9 cellular contexts compared by ENCODE assay signal in the genomic region with DNA sequence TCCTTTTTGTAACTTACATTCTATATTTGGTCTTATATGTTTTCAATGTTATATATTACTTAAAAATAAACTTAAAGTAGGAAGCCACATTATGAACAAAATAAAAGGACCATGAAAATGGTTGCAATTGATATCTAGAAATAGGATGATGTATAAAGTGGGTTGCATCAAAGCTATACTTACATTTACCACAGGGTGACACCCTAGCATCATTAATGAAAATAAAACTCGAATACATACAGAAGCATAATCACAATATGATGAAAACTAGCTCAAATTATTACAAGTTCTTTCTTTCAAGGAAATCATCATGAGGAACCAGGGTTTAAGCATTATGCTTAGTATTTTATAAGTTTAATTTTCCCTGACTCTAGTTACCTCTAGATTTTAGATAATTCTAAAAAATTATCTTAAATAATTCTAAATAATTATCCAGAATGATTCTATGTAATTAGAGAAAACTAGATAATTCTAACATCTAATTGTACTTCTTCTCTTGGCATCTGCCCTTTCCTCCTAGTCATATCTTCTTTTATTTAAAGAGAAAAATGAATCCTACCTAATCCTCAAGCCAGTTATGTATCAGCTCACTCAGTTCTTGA. TPM values are rescaled to one million over a fixed set of nuclear protein-coding genes. Genes with fewer than 3 reads are reported as not detected.
DNase-seq lines count a peak whose midpoint lies in the region; FAIRE-seq and TF ChIP-seq lines count a peak whose summit lies in the region.
"Had no signal": no experiment of that assay in that cellular context is flagged by ENCODE, and none has a peak within 500 bp of the region (broad histone marks: within the 10 kb centered on the region; RNA-seq: fewer than 3 reads in every experiment).

No MANE protein-coding gene starts in this region.

- no peaks in the 10 kb centered on the region for H3K79me2 ChIP-seq in hepatocyte

- in situ Hi-C loops in KBM-7 (cut with MboI; ENCODE audit: low pct_unique_long_range_greater_than_20kb, low sequenced_read_pairs) = loop anchor here (25.0 kb wide), 1 partner anchor 416 kb away; the partner anchor contains the start of gene TAS2R42

- H2AFZ ChIP-seq in hepatocyte = no peak overlapping the region

- peak; percentile 83 for FAIRE-seq in D721Med (lab: Jason Lieb, UNC)

- H3K4me1 ChIP-seq in hepatocyte (ENCODE audit: insufficient read depth) (no peaks in the 10 kb centered on the region), tibial artery (no peaks in the 10 kb centered on the region)

- TF ChIP-seq CTCF in D721Med (IDR thresholded peaks at IDR 0.05; ENCODE audit: insufficient read depth, missing control alignments) (peak; percentile 81), WI38 (IDR thresholded peaks at IDR 0.05; ENCODE audit: low read depth, low read length) (peak; percentile 14; the same call in 1 of the 2 replicates), hepatocyte (IDR thresholded peaks at IDR 0.05; ENCODE audit: poor library complexity) (peak; percentile 80), tibial artery (IDR thresholded peaks at IDR 0.05) (peak; percentile 54 to 75)

- intact Hi-C loops in tibial artery (cut with DNase I; ENCODE audit: low total_unique reads) = loop anchor here (5.0 to 10.0 kb wide), 2 partner anchors 431 to 714 kb away; no protein-coding TSS in a partner anchor
- intact Hi-C loops in posterior cingulate gyrus (cut with DNase I) = loop anchor here (2.0 kb wide), 1 partner anchor 430 kb away; no protein-coding TSS in a partner anchor

- H3K4me2 ChIP-seq in hepatocyte = no peak overlapping the region

- no peak overlapping the region for H3K4me3 ChIP-seq in WI38 (ENCODE audit: low read depth, low read length)
- no peak overlapping the region for H3K4me3 ChIP-seq in hepatocyte
- no peak overlapping the region for H3K4me3 ChIP-seq in tibial artery

- no peaks in the 10 kb centered on the region for H3K36me3 ChIP-seq in hepatocyte (replicated peaks; ENCODE audit: insufficient read depth, low read depth)
- H3K36me3 ChIP-seq in tibial artery = no peaks in the 10 kb centered on the region

- WGBS in hepatocyte (ENCODE audit: low lambda C conversion rate, missing lambda C conversion rate) = 16% methylated on average over 1 of the region's 1 CpG

- H4K20me1 ChIP-seq in hepatocyte (ENCODE audit: insufficient read depth, poor library complexity, severe bottlenecking) = no peaks in the 10 kb centered on the region

- no peak for DNase-seq in D721Med (ENCODE audit: insufficient read length, low spot score)
- DNase-seq in KBM-7 = peak; percentile 52
- DNase-seq in hepatocyte (ENCODE audit: low spot score) = peak; percentile 32
- no peak for DNase-seq in tibial artery
- DNase-seq in SHP77 treated with DMSO at 0.1 percent for 48 hours (lab: John Stamatoyannopoulos, UW) = no peak
- DNase-seq in activated CD4-positive, alpha-beta T cell treated with anti-CD3 and anti-CD28 coated beads for 48 hours = no peak
- DNase-seq in posterior cingulate gyrus = no peak

- H3K27me3 ChIP-seq in hepatocyte (peaks cover 8% of the 10 kb centered on the region), tibial artery (peaks cover 0 to 28% of the 10 kb centered on the region in 2 donors)

- H3K27ac ChIP-seq in hepatocyte = no peak overlapping the region
- no peak overlapping the region for H3K27ac ChIP-seq in tibial artery

- H3K9me3 ChIP-seq in hepatocyte (ENCODE audit: low read depth) (no peaks in the 10 kb centered on the region), tibial artery (no peaks in the 10 kb centered on the region)

- no peaks in the 10 kb centered on the region for H3K9me2 ChIP-seq in hepatocyte (replicated peaks; ENCODE audit: insufficient read depth)

RNA-seq across cellular contexts. Expression of gene TAS2R7, which starts 31.2 kb away (rescaled TPM):
- not detected in 2 replicates for total RNA-seq in hepatocyte
- not detected in 2 replicates for polyA plus RNA-seq in hepatocyte
- total RNA-seq: mononuclear cell had no signal

RNA-seq across cellular contexts. Expression of gene TAS2R8, which starts 35.9 kb away (rescaled TPM):
- not detected in 2 replicates for total RNA-seq in hepatocyte
- polyA plus RNA-seq in hepatocyte = not detected in 2 replicates

RNA-seq across cellular contexts. Expression of gene TAS2R9, which starts 38.7 kb away (rescaled TPM):
- 0.13 TPM in 1 of 2 replicates, not detected in the other for total RNA-seq in hepatocyte
- polyA plus RNA-seq in hepatocyte = not detected in 2 replicates
- total RNA-seq: mononuclear cell had no signal

RNA-seq across cellular contexts. Expression of gene YBX3, which starts 48.1 kb away (rescaled TPM):
- 66.7 and 83.4 TPM in 2 replicates for total RNA-seq in hepatocyte
- polyA plus RNA-seq in hepatocyte = 218 and 237 TPM in 2 replicates

RNA-seq across cellular contexts. Expression of gene TAS2R10, which starts 54.9 kb away (rescaled TPM):
- total RNA-seq in hepatocyte = 1.5 and 1.8 TPM in 2 replicates
- polyA plus RNA-seq in hepatocyte = not detected in 2 replicates

Comparison
In these comparisons a context has a peak if more than half of its experiments do, and no peak if none do; other contexts are left out.
1. DNase-seq: peak in KBM-7 (single experiment) and hepatocyte (single experiment); none in D721Med (single experiment), tibial artery (0 of 2), SHP77 treated with DMSO at 0.1 percent for 48 hours (single experiment), activated CD4-positive, alpha-beta T cell treated with anti-CD3 and anti-CD28 coated beads for 48 hours (single experiment) and posterior cingulate gyrus (0 of 10).
2. CTCF ChIP-seq: peak in every context shown above with its lines; median percentile 81 in D721Med; 80 in hepatocyte; 64 in tibial artery; 14 in WI38.